Comparison of ENCODE assay signal across 14 cellular contexts in genomic region chr14:52328286-52328685, GRCh38. TPM values are rescaled to one million over a fixed set of nuclear protein-coding genes. Genes with fewer than 3 reads are reported as not detected.
DNase-seq lines count a peak whose midpoint lies in the region; ATAC-seq and TF ChIP-seq lines count a peak whose summit lies in the region.
"Had no signal": no experiment of that assay in that cellular context is flagged by ENCODE, and none has a peak within 500 bp of the region (broad histone marks: within the 10 kb centered on the region; RNA-seq: fewer than 3 reads in every experiment).

No MANE protein-coding gene starts in this region.

- peaks cover 71% of the 10 kb centered on the region for H3K4me1 Mint-ChIP-seq in activated T-cell treated with anti-CD3 and anti-CD28 coated beads, Interleukin-2, amount 50 U/mL, for 24 hours (ENCODE audit: low read depth)
- H3K4me1 Mint-ChIP-seq in T-helper 17 cell = peaks cover 47% of the 10 kb centered on the region
- H3K4me1 Mint-ChIP-seq in CD8-positive, alpha-beta T cell (ENCODE audit: low read depth) = peaks cover 53% of the 10 kb centered on the region
- H3K4me1 Mint-ChIP-seq: neural progenitor cell had no signal

- H3K27ac Mint-ChIP-seq in activated T-cell treated with anti-CD3 and anti-CD28 coated beads, Interleukin-2, amount 50 U/mL, for 24 hours = peak overlapping the region; percentile 91
- H3K27ac Mint-ChIP-seq in T-helper 17 cell = peak overlapping the region; percentile 86
- no peak overlapping the region for H3K27ac Mint-ChIP-seq in CD8-positive, alpha-beta T cell
- H3K27ac Mint-ChIP-seq: neural progenitor cell had no signal

- no peak for ATAC-seq in T-helper 17 cell
- ATAC-seq in CD8-positive, alpha-beta T cell = no peak

- no peaks in the 10 kb centered on the region for H3K9me3 ChIP-seq in T-helper 17 cell (ENCODE audit: control insufficient read depth, low read length, poor library complexity, severe bottlenecking)
- H3K9me3 ChIP-seq in skeletal muscle satellite cell (replicated peaks; ENCODE audit: low read length) = no peaks in the 10 kb centered on the region
- no peaks in the 10 kb centered on the region for H3K9me3 ChIP-seq in CD8-positive, alpha-beta T cell (ENCODE audit: low read length)
- peaks cover 6% of the 10 kb centered on the region for H3K9me3 ChIP-seq in left ventricle myocardium inferior (replicated peaks)

- peak overlapping the region; percentile 61 for H3K4me2 ChIP-seq in skeletal muscle satellite cell (ENCODE audit: low read length)
- H3K4me2 ChIP-seq: neural progenitor cell had no signal

- intact Hi-C loops in CD8-positive, alpha-beta T cell (cut with DNase I, micrococcal nuclease) = loop anchor here in 1 of 2 experiments (2.0 kb wide), 1 partner anchor 13 kb away; the partner anchor contains the start of gene PTGER2
- intact Hi-C loops in left ventricle myocardium inferior (cut with micrococcal nuclease) = no loop called here

- no peak for DNase-seq in activated T-cell treated with anti-CD3 and anti-CD28 coated beads, Interleukin-2, amount 50 U/mL, for 24 hours
- DNase-seq in activated T-cell treated with anti-CD3 and anti-CD28 coated beads, Interleukin-2, amount 50 U/mL, for 1 hour = no peak
- DNase-seq in T-helper 17 cell (no peak), epithelial cell of esophagus (ENCODE audit: low read depth) (peak; percentile 55), H4 (ENCODE audit: low spot score) (no peak), left ventricle myocardium inferior (no peak)
- DNase-seq in CD8-positive, alpha-beta T cell = no peak
- DNase-seq: ACHN; activated CD4-positive, alpha-beta T cell treated with anti-CD3 and anti-CD28 coated beads, Interleukin-2, amount 50 U/mL, for 48 hours; activated naive CD8-positive, alpha-beta T cell treated with anti-CD3 and anti-CD28 coated beads, Interleukin-2, amount 10 ng/mL, durations not matched to agents 7 days and 5 days; stimulated activated CD4-positive, alpha-beta T cell treated with anti-CD3 and anti-CD28 coated beads, Interleukin-12 subunit alpha, Interleukin-12 subunit beta, amount 100 ng/mL, for 4 hours had no signal

- H3K4me1 ChIP-seq in skeletal muscle satellite cell (ENCODE audit: control insufficient read depth, insufficient read depth, low read length) = peaks cover 46% of the 10 kb centered on the region
- peaks cover 33% of the 10 kb centered on the region for H3K4me1 ChIP-seq in CD8-positive, alpha-beta T cell (ENCODE audit: insufficient read depth, low read length)
- H3K4me1 ChIP-seq in left ventricle myocardium inferior = no peaks in the 10 kb centered on the region
- H3K4me1 ChIP-seq: neural progenitor cell had no signal

- H3K36me3 Mint-ChIP-seq in activated T-cell treated with anti-CD3 and anti-CD28 coated beads, Interleukin-2, amount 50 U/mL, for 24 hours (ENCODE audit: low read depth) = peaks cover 45% of the 10 kb centered on the region
- peaks cover 13% of the 10 kb centered on the region for H3K36me3 Mint-ChIP-seq in T-helper 17 cell (ENCODE audit: low read depth)
- peaks cover 33% of the 10 kb centered on the region for H3K36me3 Mint-ChIP-seq in CD8-positive, alpha-beta T cell
- H3K36me3 Mint-ChIP-seq: neural progenitor cell had no signal

- peak overlapping the region; percentile 58 for H3K4me3 Mint-ChIP-seq in activated T-cell treated with anti-CD3 and anti-CD28 coated beads, Interleukin-2, amount 50 U/mL, for 24 hours
- H3K4me3 Mint-ChIP-seq in T-helper 17 cell = no peak overlapping the region
- H3K4me3 Mint-ChIP-seq in CD8-positive, alpha-beta T cell = no peak overlapping the region
- H3K4me3 Mint-ChIP-seq: neural progenitor cell had no signal

- H3K4me3 ChIP-seq in epithelial cell of esophagus (ENCODE audit: low read length) (no peak overlapping the region), skeletal muscle satellite cell (ENCODE audit: low read length) (peak overlapping the region; percentile 39), left ventricle myocardium inferior (no peak overlapping the region)
- H3K4me3 ChIP-seq in CD8-positive, alpha-beta T cell (ENCODE audit: low read depth, low read length) = no peak overlapping the region
- H3K4me3 ChIP-seq: neural progenitor cell had no signal

- no peaks in the 10 kb centered on the region for H3K27me3 Mint-ChIP-seq in activated T-cell treated with anti-CD3 and anti-CD28 coated beads, Interleukin-2, amount 50 U/mL, for 24 hours
- H3K27me3 Mint-ChIP-seq in T-helper 17 cell = no peaks in the 10 kb centered on the region
- H3K27me3 Mint-ChIP-seq in CD8-positive, alpha-beta T cell (ENCODE audit: low read depth) = no peaks in the 10 kb centered on the region
- H3K27me3 Mint-ChIP-seq: activated naive CD8-positive, alpha-beta T cell treated with anti-CD3 and anti-CD28 coated beads, Interleukin-2, amount 10 ng/mL, durations not matched to agents 7 days and 5 days had no signal

- H3K36me3 ChIP-seq in skeletal muscle satellite cell (ENCODE audit: insufficient read depth, low read length) (peaks cover 48% of the 10 kb centered on the region), left ventricle myocardium inferior (no peaks in the 10 kb centered on the region)
- peaks cover 3% of the 10 kb centered on the region for H3K36me3 ChIP-seq in CD8-positive, alpha-beta T cell (ENCODE audit: insufficient read depth, low read length)
- H3K36me3 ChIP-seq: neural progenitor cell had no signal

- POLR2A ChIA-PET in CD8-positive, alpha-beta T cell (lab: Charles Lee) = no interaction called here

- no peak overlapping the region for H3K27ac ChIP-seq in CD8-positive, alpha-beta T cell (ENCODE audit: low read depth, low read length)
- no peak overlapping the region for H3K27ac ChIP-seq in left ventricle myocardium inferior (replicated peaks)
- H3K27ac ChIP-seq: neural progenitor cell had no signal

- H3K9me3 Mint-ChIP-seq in activated T-cell treated with anti-CD3 and anti-CD28 coated beads, Interleukin-2, amount 50 U/mL, for 24 hours = peaks cover 4% of the 10 kb centered on the region
- no peaks in the 10 kb centered on the region for H3K9me3 Mint-ChIP-seq in CD8-positive, alpha-beta T cell

- TF ChIP-seq CTCF in epithelial cell of esophagus (IDR thresholded peaks at IDR 0.05; ENCODE audit: insufficient read depth, low read depth, low read length, missing control alignments) = no peak
- no peak for TF ChIP-seq CTCF in CD8-positive, alpha-beta T cell (IDR thresholded peaks at IDR 0.05)
- no peak for TF ChIP-seq CTCF in left ventricle myocardium inferior (IDR thresholded peaks at IDR 0.05; ENCODE audit: borderline replicate concordance)

- CTCF ChIA-PET in CD8-positive, alpha-beta T cell (lab: Charles Lee) = no interaction called here

- peak overlapping the region; percentile 67 for H3K9ac ChIP-seq in skeletal muscle satellite cell (ENCODE audit: low read depth, low read length)
- H3K9ac ChIP-seq: neural progenitor cell had no signal

- H3K27me3 ChIP-seq in skeletal muscle satellite cell (ENCODE audit: control insufficient read depth, insufficient read depth, low read length) (no peaks in the 10 kb centered on the region), left ventricle myocardium inferior (ENCODE audit: low read depth) (no peaks in the 10 kb centered on the region)
- no peaks in the 10 kb centered on the region for H3K27me3 ChIP-seq in CD8-positive, alpha-beta T cell (ENCODE audit: insufficient read depth, low read length)
- H3K27me3 ChIP-seq: neural progenitor cell had no signal

RNA-seq across cellular contexts. Expression of gene PTGER2, which starts 14.2 kb away (rescaled TPM):
- 10 to 100 TPM; 40.5 to 52.1 TPM for total RNA-seq in T-helper 17 cell
- total RNA-seq in skeletal muscle satellite cell (2012; rRNA removed) = 29.2 and 31.2 TPM in 2 replicates
- 3.7 and 5.7 TPM in 2 replicates for total RNA-seq in H4 (2014; rRNA removed; shearing (Covaris generic))
- total RNA-seq in CD8-positive, alpha-beta T cell = 1 to 10 TPM; 3.5 to 4.3 TPM
- 0.60 TPM for total RNA-seq in left ventricle myocardium inferior
- total RNA-seq: dermis microvascular lymphatic vessel endothelial cell had no signal
